In genomic region chr13:22945321-22946226, GRCh38 we compare ENCODE assay signal across 18 cellular contexts.
"Had no signal": no experiment of that assay in that cellular context is flagged by ENCODE, and none has a peak within 500 bp of the region (broad histone marks: within the 10 kb centered on the region; RNA-seq: fewer than 3 reads in every experiment).

No MANE protein-coding gene starts in this region.

- H3K4me1 ChIP-seq: parathyroid adenoma, suprapubic skin had no signal

- H3K4me3 ChIP-seq: suprapubic skin had no signal

- H3K27me3 ChIP-seq: suprapubic skin had no signal

- ATAC-seq: left lobe of liver; naive thymus-derived CD4-positive, alpha-beta T cell had no signal

- H3K9me3 ChIP-seq: suprapubic skin had no signal

- DNase-seq: activated CD4-positive, alpha-beta T cell treated with anti-CD3 and anti-CD28 coated beads for 1 hour; activated CD4-positive, alpha-beta T cell treated with anti-CD3 and anti-CD28 coated beads, Interleukin-2, amount 50 U/mL, for 4 hours; activated naive CD4-positive, alpha-beta T cell treated with Interleukin-2 at 50 U/mL for 16 hours; activated T-cell treated with anti-CD3 and anti-CD28 coated beads for 4 hours; aorta; cerebellar nuclear complex; effector CD8-positive, alpha-beta T cell; mammary epithelial cell; naive thymus-derived CD4-positive, alpha-beta T cell; stimulated activated CD4-positive, alpha-beta T cell treated with anti-CD3 and anti-CD28 coated beads, Interleukin-15, amount 100 ng/mL, for 24 hours; stimulated activated CD4-positive, alpha-beta T cell treated with anti-CD3 and anti-CD28 coated beads, Interleukin-4, amount 100 ng/mL, for 24 hours; T-helper 1 cell; T1000; trophoblast cell had no signal

- H3K36me3 ChIP-seq: suprapubic skin had no signal

- FAIRE-seq: islet of Langerhans had no signal
